28 cellular contexts compared by ENCODE assay signal in genomic region chr4:71375494-71375893, GRCh38.
"Had no signal": no experiment of that assay in that cellular context is flagged by ENCODE, and none has a peak within 500 bp of the region (broad histone marks: within the 10 kb centered on the region; RNA-seq: fewer than 3 reads in every experiment).

No MANE protein-coding gene starts in this region.

- H3K4me3 Mint-ChIP-seq: stimulated activated effector memory CD8-positive, alpha-beta T cell treated with anti-CD3 and anti-CD28 coated beads, Interleukin-12 subunit alpha, Interleukin-12 subunit beta, amount 100 ng/mL, for 72 hours; stimulated activated memory B cell treated with anti-CD40 and anti-IgM and Interleukin-4, amounts not matched to agents 10 μg/mL and 1 μg/mL and 100 μg/mL, for 72 hours; stimulated activated naive B cell treated with anti-CD40 and anti-IgM and Interleukin-4, amounts not matched to agents 10 μg/mL and 1 μg/mL and 100 μg/mL, for 72 hours; stimulated activated naive CD8-positive, alpha-beta T cell treated with anti-CD3 and anti-CD28 coated beads, Interleukin-15, amount 100 ng/mL, for 72 hours; stimulated activated naive CD8-positive, alpha-beta T cell treated with anti-CD3 and anti-CD28 coated beads, Interleukin-15, Interleukin-2, amounts not matched to agents 100 ng/mL and 50 ng/mL, for 24 hours; type B pancreatic cell had no signal

- DNase-seq: stimulated activated CD4-positive, alpha-beta T cell treated with anti-CD3 and anti-CD28 coated beads, Interleukin-2, amount 100 ng/mL, for 48 hours; stimulated activated CD4-positive, alpha-beta T cell treated with anti-CD3 and anti-CD28 coated beads, Interleukin-4, amount 100 ng/mL, for 1 hour; stimulated activated CD4-positive, alpha-beta T cell treated with anti-CD3 and anti-CD28 coated beads, Interleukin-4, amount 100 ng/mL, for 24 hours; stimulated activated CD4-positive, alpha-beta T cell treated with anti-CD3 and anti-CD28 coated beads, Interleukin-4, amount 100 ng/mL, for 4 hours; stimulated activated CD8-positive, alpha-beta memory T cell treated with anti-CD3 and anti-CD28 coated beads, Interleukin-4, amount 100 ng/mL, for 48 hours; stimulated activated naive B cell treated with anti-CD40 and anti-IgM and Interleukin-4, amounts not matched to agents 10 μg/mL and 1 μg/mL and 100 μg/mL, for 72 hours; stimulated activated naive CD4-positive, alpha-beta T cell; stimulated activated naive CD4-positive, alpha-beta T cell treated with Interleukin-2 at 50 U/mL for 16 hours; stimulated activated naive CD8-positive, alpha-beta T cell treated with anti-CD3 and anti-CD28 coated beads, Interleukin-15, amount 100 ng/mL, for 72 hours; stimulated activated naive CD8-positive, alpha-beta T cell treated with anti-CD3 and anti-CD28 coated beads, Interleukin-15, Interleukin-2, amounts not matched to agents 100 U/mL and 50 U/mL, for 24 hours; stomach; substantia nigra; testis; thyroid gland; tibial artery; transverse colon; trophoblast cell; upper lobe of right lung; uterus had no signal

- H3K9me3 ChIP-seq: stomach, suprapubic skin, testis, thoracic aorta, thyroid gland, tibial artery, tibial nerve, transverse colon, upper lobe of left lung, upper lobe of right lung, uterus, vagina had no signal

- H3K27ac ChIP-seq: stomach, suprapubic skin, testis, thoracic aorta, thyroid gland, tibial artery, tibial nerve, upper lobe of left lung, upper lobe of right lung, uterus, vagina had no signal

- H3K9me3 Mint-ChIP-seq: stimulated activated effector memory CD8-positive, alpha-beta T cell treated with anti-CD3 and anti-CD28 coated beads, Interleukin-12 subunit alpha, Interleukin-12 subunit beta, amount 100 ng/mL, for 72 hours; stimulated activated memory B cell treated with anti-CD40 and anti-IgM and Interleukin-4, amounts not matched to agents 10 μg/mL and 1 μg/mL and 100 μg/mL, for 72 hours; stimulated activated naive B cell treated with anti-CD40 and anti-IgM and Interleukin-4, amounts not matched to agents 10 μg/mL and 1 μg/mL and 100 μg/mL, for 72 hours; stimulated activated naive CD8-positive, alpha-beta T cell treated with anti-CD3 and anti-CD28 coated beads, Interleukin-15, amount 100 ng/mL, for 72 hours; stimulated activated naive CD8-positive, alpha-beta T cell treated with anti-CD3 and anti-CD28 coated beads, Interleukin-15, Interleukin-2, amounts not matched to agents 100 ng/mL and 50 ng/mL, for 24 hours had no signal

- H3K27me3 Mint-ChIP-seq: stimulated activated memory B cell treated with anti-CD40 and anti-IgM and Interleukin-4, amounts not matched to agents 10 μg/mL and 1 μg/mL and 100 μg/mL, for 72 hours; stimulated activated naive B cell treated with anti-CD40 and anti-IgM and Interleukin-4, amounts not matched to agents 10 μg/mL and 1 μg/mL and 100 μg/mL, for 72 hours; stimulated activated naive CD8-positive, alpha-beta T cell treated with anti-CD3 and anti-CD28 coated beads, Interleukin-15, amount 100 ng/mL, for 72 hours; stimulated activated naive CD8-positive, alpha-beta T cell treated with anti-CD3 and anti-CD28 coated beads, Interleukin-15, Interleukin-2, amounts not matched to agents 100 ng/mL and 50 ng/mL, for 24 hours; type B pancreatic cell had no signal

- H3K4me3 ChIP-seq: stomach, suprapubic skin, testis, thoracic aorta, thyroid gland, tibial artery, tibial nerve, transverse colon, upper lobe of left lung, upper lobe of right lung, uterus, vagina had no signal

- H3K36me3 Mint-ChIP-seq: stimulated activated effector memory CD8-positive, alpha-beta T cell treated with anti-CD3 and anti-CD28 coated beads, Interleukin-12 subunit alpha, Interleukin-12 subunit beta, amount 100 ng/mL, for 72 hours; stimulated activated memory B cell treated with anti-CD40 and anti-IgM and Interleukin-4, amounts not matched to agents 10 μg/mL and 1 μg/mL and 100 μg/mL, for 72 hours; stimulated activated naive B cell treated with anti-CD40 and anti-IgM and Interleukin-4, amounts not matched to agents 10 μg/mL and 1 μg/mL and 100 μg/mL, for 72 hours had no signal

- H3K27me3 ChIP-seq: stomach, suprapubic skin, testis, thyroid gland, tibial artery, tibial nerve, transverse colon, upper lobe of left lung, upper lobe of right lung, uterus, vagina had no signal

- ATAC-seq: stimulated activated effector memory CD8-positive, alpha-beta T cell treated with anti-CD3 and anti-CD28 coated beads, Interleukin-12 subunit alpha, Interleukin-12 subunit beta, amount 100 ng/mL, for 72 hours; stimulated activated memory B cell treated with anti-CD40 and anti-IgM and Interleukin-4, amounts not matched to agents 10 μg/mL and 1 μg/mL and 100 μg/mL, for 72 hours; stimulated activated naive B cell treated with anti-CD40 and anti-IgM and Interleukin-4, amounts not matched to agents 10 μg/mL and 1 μg/mL and 100 μg/mL, for 72 hours; stimulated activated naive CD8-positive, alpha-beta T cell treated with anti-CD3 and anti-CD28 coated beads, Interleukin-15, amount 100 ng/mL, for 72 hours; stimulated activated naive CD8-positive, alpha-beta T cell treated with anti-CD3 and anti-CD28 coated beads, Interleukin-15, Interleukin-2, amounts not matched to agents 100 U/mL and 50 U/mL, for 24 hours; upper lobe of right lung had no signal

- H3K4me1 Mint-ChIP-seq: stimulated activated effector memory CD8-positive, alpha-beta T cell treated with anti-CD3 and anti-CD28 coated beads, Interleukin-12 subunit alpha, Interleukin-12 subunit beta, amount 100 ng/mL, for 72 hours; stimulated activated memory B cell treated with anti-CD40 and anti-IgM and Interleukin-4, amounts not matched to agents 10 μg/mL and 1 μg/mL and 100 μg/mL, for 72 hours; stimulated activated naive B cell treated with anti-CD40 and anti-IgM and Interleukin-4, amounts not matched to agents 10 μg/mL and 1 μg/mL and 100 μg/mL, for 72 hours; stimulated activated naive CD8-positive, alpha-beta T cell treated with anti-CD3 and anti-CD28 coated beads, Interleukin-15, amount 100 ng/mL, for 72 hours had no signal

- H3K4me1 ChIP-seq: stomach, suprapubic skin, testis, tibial nerve, upper lobe of left lung, upper lobe of right lung, uterus, vagina had no signal

- H3K27ac Mint-ChIP-seq: stimulated activated effector memory CD8-positive, alpha-beta T cell treated with anti-CD3 and anti-CD28 coated beads, Interleukin-12 subunit alpha, Interleukin-12 subunit beta, amount 100 ng/mL, for 72 hours; stimulated activated memory B cell treated with anti-CD40 and anti-IgM and Interleukin-4, amounts not matched to agents 10 μg/mL and 1 μg/mL and 100 μg/mL, for 72 hours; stimulated activated naive B cell treated with anti-CD40 and anti-IgM and Interleukin-4, amounts not matched to agents 10 μg/mL and 1 μg/mL and 100 μg/mL, for 72 hours; stimulated activated naive CD8-positive, alpha-beta T cell treated with anti-CD3 and anti-CD28 coated beads, Interleukin-15, amount 100 ng/mL, for 72 hours; stimulated activated naive CD8-positive, alpha-beta T cell treated with anti-CD3 and anti-CD28 coated beads, Interleukin-15, Interleukin-2, amounts not matched to agents 100 ng/mL and 50 ng/mL, for 24 hours; type B pancreatic cell had no signal

- H3K36me3 ChIP-seq: stomach, suprapubic skin, thoracic aorta, thyroid gland, tibial artery, tibial nerve, transverse colon, upper lobe of left lung, upper lobe of right lung, uterus, vagina had no signal
